ENCODE assay signal across 21 cellular contexts in genomic region chr9:93088656-93089015, GRCh38. TPM values are rescaled to one million over a fixed set of nuclear protein-coding genes. Genes with fewer than 3 reads are reported as not detected.
A peak's percentile ranks its signal among the peaks of the same experiment; 100 is the strongest.
DNase-seq lines count a peak whose midpoint lies in the region; ATAC-seq and TF ChIP-seq lines count a peak whose summit lies in the region.
"Had no signal": no experiment of that assay in that cellular context is flagged by ENCODE, and none has a peak within 500 bp of the region (broad histone marks: within the 10 kb centered on the region; RNA-seq: fewer than 3 reads in every experiment).

No MANE protein-coding gene starts in this region.

- no peak for DNase-seq in activated CD4-positive, alpha-beta T cell treated with anti-CD3 and anti-CD28 coated beads for 36 hours
- no peak for DNase-seq in activated CD4-positive, alpha-beta T cell treated with anti-CD3 and anti-CD28 coated beads for 1 hour
- peak in 1 of 7 experiments; percentile 45 for DNase-seq in CD8-positive, alpha-beta T cell
- peak; percentile 16 for DNase-seq in activated naive CD8-positive, alpha-beta T cell treated with anti-CD3 and anti-CD28 coated beads, Interleukin-2, amount 10 ng/mL, durations not matched to agents 7 days and 5 days
- DNase-seq in neural progenitor cell (ENCODE audit: low spot score) = no peak
- DNase-seq: brain microvascular endothelial cell, left ventricle myocardium inferior, NCI-H1436 treated with DMSO at 0.1 percent for 48 hours had no signal

- no peaks in the 10 kb centered on the region for H3K27me3 ChIP-seq in CD8-positive, alpha-beta T cell (ENCODE audit: insufficient read depth, low read length)
- H3K27me3 ChIP-seq in neural progenitor cell = no peaks in the 10 kb centered on the region
- H3K27me3 ChIP-seq: brain microvascular endothelial cell, dorsolateral prefrontal cortex had no signal

- CTCF ChIA-PET in activated CD4-positive, alpha-beta T cell treated with anti-CD3 and anti-CD28 coated beads for 36 hours (lab: Charles Lee) = interaction anchor here (1.1 to 1.9 kb wide), 3 partner anchors 15 to 107 kb away, joined by 3 to 7 read pairs (median 5); no protein-coding TSS in a partner anchor
- CTCF ChIA-PET in CD8-positive, alpha-beta T cell (lab: Charles Lee) = interaction anchor here (1.0 to 2.7 kb wide), 4 partner anchors 18 to 85 kb away, joined by 3 to 12 read pairs (median 6); no protein-coding TSS in a partner anchor

- H2AFZ ChIP-seq in neural progenitor cell (replicated peaks) = no peak overlapping the region

- intact Hi-C loops in activated CD4-positive, alpha-beta T cell treated with anti-CD3 and anti-CD28 coated beads for 36 hours (cut with DNase I, micrococcal nuclease) = no loop called here
- intact Hi-C loops in CD8-positive, alpha-beta T cell (cut with DNase I, micrococcal nuclease) = no loop called here

- H3K9me3 Mint-ChIP-seq in activated CD4-positive, alpha-beta T cell treated with anti-CD3 and anti-CD28 coated beads for 36 hours (ENCODE audit: low read depth) = peaks cover 11% of the 10 kb centered on the region
- no peaks in the 10 kb centered on the region for H3K9me3 Mint-ChIP-seq in CD8-positive, alpha-beta T cell
- H3K9me3 Mint-ChIP-seq in activated naive CD8-positive, alpha-beta T cell treated with anti-CD3 and anti-CD28 coated beads, Interleukin-2, amount 10 ng/mL, durations not matched to agents 7 days and 5 days = peaks cover 7% of the 10 kb centered on the region
- H3K9me3 Mint-ChIP-seq in neural progenitor cell = peaks cover 2% of the 10 kb centered on the region

- peaks cover 18% of the 10 kb centered on the region for H3K36me3 ChIP-seq in CD8-positive, alpha-beta T cell (ENCODE audit: insufficient read depth, low read length)
- no peaks in the 10 kb centered on the region for H3K36me3 ChIP-seq in neural progenitor cell
- H3K36me3 ChIP-seq: brain microvascular endothelial cell, left ventricle myocardium inferior had no signal

- peaks cover 58% of the 10 kb centered on the region for H3K36me3 Mint-ChIP-seq in activated CD4-positive, alpha-beta T cell treated with anti-CD3 and anti-CD28 coated beads for 36 hours (ENCODE audit: low read depth)
- H3K36me3 Mint-ChIP-seq in CD8-positive, alpha-beta T cell = peaks cover 49% of the 10 kb centered on the region
- H3K36me3 Mint-ChIP-seq in activated naive CD8-positive, alpha-beta T cell treated with anti-CD3 and anti-CD28 coated beads, Interleukin-2, amount 10 ng/mL, durations not matched to agents 7 days and 5 days = peaks cover 54% of the 10 kb centered on the region
- H3K36me3 Mint-ChIP-seq in neural progenitor cell = no peaks in the 10 kb centered on the region

- H3K4me1 ChIP-seq in CD8-positive, alpha-beta T cell (ENCODE audit: insufficient read depth, low read length) = peaks cover 21% of the 10 kb centered on the region
- H3K4me1 ChIP-seq in neural progenitor cell = no peaks in the 10 kb centered on the region

- H3K27ac Mint-ChIP-seq in activated CD4-positive, alpha-beta T cell treated with anti-CD3 and anti-CD28 coated beads for 36 hours = peak overlapping the region; percentile 22
- peak overlapping the region; percentile 76 for H3K27ac Mint-ChIP-seq in CD8-positive, alpha-beta T cell
- peak overlapping the region; percentile 36 for H3K27ac Mint-ChIP-seq in activated naive CD8-positive, alpha-beta T cell treated with anti-CD3 and anti-CD28 coated beads, Interleukin-2, amount 10 ng/mL, durations not matched to agents 7 days and 5 days
- H3K27ac Mint-ChIP-seq in neural progenitor cell = peak overlapping the region; percentile 40
- H3K27ac Mint-ChIP-seq: progenitor cell of endocrine pancreas; stimulated activated effector memory CD8-positive, alpha-beta T cell treated with anti-CD3 and anti-CD28 coated beads, Interleukin-12 subunit alpha, Interleukin-12 subunit beta, amount 100 ng/mL, for 72 hours had no signal

- H3K79me2 ChIP-seq in neural progenitor cell (ENCODE audit: low read depth) = no peaks in the 10 kb centered on the region

- POLR2A ChIA-PET in activated CD4-positive, alpha-beta T cell treated with anti-CD3 and anti-CD28 coated beads for 36 hours (lab: Charles Lee) = no interaction called here
- POLR2A ChIA-PET in CD8-positive, alpha-beta T cell (lab: Charles Lee) = no interaction called here
- POLR2A ChIA-PET in activated naive CD8-positive, alpha-beta T cell treated with anti-CD3 and anti-CD28 coated beads, Interleukin-2, amount 10 ng/mL, durations not matched to agents 7 days and 5 days (lab: Charles Lee) = interaction anchor here (1.2 to 1.4 kb wide), 2 partner anchors 22 to 24 kb away, joined by 4 to 5 read pairs; no protein-coding TSS in a partner anchor

- H3K4me3 Mint-ChIP-seq in activated CD4-positive, alpha-beta T cell treated with anti-CD3 and anti-CD28 coated beads for 36 hours = no peak overlapping the region
- no peak overlapping the region for H3K4me3 Mint-ChIP-seq in CD8-positive, alpha-beta T cell
- no peak overlapping the region for H3K4me3 Mint-ChIP-seq in activated naive CD8-positive, alpha-beta T cell treated with anti-CD3 and anti-CD28 coated beads, Interleukin-2, amount 10 ng/mL, durations not matched to agents 7 days and 5 days
- no peak overlapping the region for H3K4me3 Mint-ChIP-seq in neural progenitor cell
- H3K4me3 Mint-ChIP-seq: stimulated activated effector memory CD8-positive, alpha-beta T cell treated with anti-CD3 and anti-CD28 coated beads, Interleukin-12 subunit alpha, Interleukin-12 subunit beta, amount 100 ng/mL, for 72 hours had no signal

- no peak overlapping the region for H3K27ac ChIP-seq in CD8-positive, alpha-beta T cell (ENCODE audit: low read depth, low read length)
- H3K27ac ChIP-seq in neural progenitor cell = no peak overlapping the region
- H3K27ac ChIP-seq: brain microvascular endothelial cell, C4-2B, dorsolateral prefrontal cortex, left ventricle myocardium inferior had no signal

- no peak for ATAC-seq in activated CD4-positive, alpha-beta T cell treated with anti-CD3 and anti-CD28 coated beads for 36 hours
- no peak for ATAC-seq in CD8-positive, alpha-beta T cell
- ATAC-seq in activated naive CD8-positive, alpha-beta T cell treated with anti-CD3 and anti-CD28 coated beads, Interleukin-2, amount 10 ng/mL, durations not matched to agents 7 days and 5 days (ENCODE audit: low read depth) = no peak
- ATAC-seq in HG02870 (IDR thresholded peaks at IDR 0.05; ENCODE audit: unreplicated experiment) (no peak), GM18498 (IDR thresholded peaks at IDR 0.05; ENCODE audit: unreplicated experiment) (no peak), HG03439 (IDR thresholded peaks at IDR 0.05; ENCODE audit: unreplicated experiment) (no peak)
- ATAC-seq: esophagus mucosa; stimulated activated effector memory CD8-positive, alpha-beta T cell treated with anti-CD3 and anti-CD28 coated beads, Interleukin-12 subunit alpha, Interleukin-12 subunit beta, amount 100 ng/mL, for 72 hours had no signal

- H3F3A ChIP-seq in neural progenitor cell (ENCODE audit: low read depth) = no peaks in the 10 kb centered on the region

- no peak overlapping the region for H3K4me2 ChIP-seq in neural progenitor cell
- H3K4me2 ChIP-seq: smooth muscle cell had no signal

- H4K20me1 ChIP-seq in neural progenitor cell (ENCODE audit: low read depth) = no peaks in the 10 kb centered on the region

- H3K9me3 ChIP-seq in CD8-positive, alpha-beta T cell (ENCODE audit: low read length) = no peaks in the 10 kb centered on the region
- no peaks in the 10 kb centered on the region for H3K9me3 ChIP-seq in neural progenitor cell (ENCODE audit: low read depth)

- H3K9ac ChIP-seq in neural progenitor cell = no peak overlapping the region

- H3K27me3 Mint-ChIP-seq in activated CD4-positive, alpha-beta T cell treated with anti-CD3 and anti-CD28 coated beads for 36 hours = no peaks in the 10 kb centered on the region
- no peaks in the 10 kb centered on the region for H3K27me3 Mint-ChIP-seq in CD8-positive, alpha-beta T cell (ENCODE audit: low read depth)
- no peaks in the 10 kb centered on the region for H3K27me3 Mint-ChIP-seq in activated naive CD8-positive, alpha-beta T cell treated with anti-CD3 and anti-CD28 coated beads, Interleukin-2, amount 10 ng/mL, durations not matched to agents 7 days and 5 days
- peaks cover 9% of the 10 kb centered on the region for H3K27me3 Mint-ChIP-seq in neural progenitor cell (ENCODE audit: insufficient read depth, low read depth)
- H3K27me3 Mint-ChIP-seq: progenitor cell of endocrine pancreas had no signal

- H3K4me1 Mint-ChIP-seq in activated CD4-positive, alpha-beta T cell treated with anti-CD3 and anti-CD28 coated beads for 36 hours = peaks cover 63% of the 10 kb centered on the region
- H3K4me1 Mint-ChIP-seq in CD8-positive, alpha-beta T cell (ENCODE audit: low read depth) = peaks cover 37% of the 10 kb centered on the region
- peaks cover 39% of the 10 kb centered on the region for H3K4me1 Mint-ChIP-seq in activated naive CD8-positive, alpha-beta T cell treated with anti-CD3 and anti-CD28 coated beads, Interleukin-2, amount 10 ng/mL, durations not matched to agents 7 days and 5 days
- H3K4me1 Mint-ChIP-seq in neural progenitor cell = peaks cover 32% of the 10 kb centered on the region

- TF ChIP-seq CTCF in CD8-positive, alpha-beta T cell (IDR thresholded peaks at IDR 0.05) = no peak
- TF ChIP-seq CTCF in neural progenitor cell (IDR thresholded peaks at IDR 0.05) = no peak

- H3K4me3 ChIP-seq in CD8-positive, alpha-beta T cell (ENCODE audit: low read depth, low read length) = no peak overlapping the region
- no peak overlapping the region for H3K4me3 ChIP-seq in neural progenitor cell
- H3K4me3 ChIP-seq: dorsolateral prefrontal cortex, left ventricle myocardium inferior, smooth muscle cell had no signal

RNA-seq across cellular contexts. Expression of gene CARD19, which starts 7.4 kb away (rescaled TPM):
- 10 to 100 TPM; 39.6 to 44.4 TPM for total RNA-seq in activated CD4-positive, alpha-beta T cell treated with anti-CD3 and anti-CD28 coated beads for 36 hours
- 10 to 100 TPM; 72.1 to 78.0 TPM for total RNA-seq in CD8-positive, alpha-beta T cell
- total RNA-seq in activated naive CD8-positive, alpha-beta T cell treated with anti-CD3 and anti-CD28 coated beads, Interleukin-2, amount 10 ng/mL, durations not matched to agents 7 days and 5 days = 10 to 100 TPM; 68.1 to 68.2 TPM
- 12.3 and 33.4 TPM in 2 replicates for total RNA-seq in neural progenitor cell (ENCODE audit: low replicate concordance)

RNA-seq across cellular contexts. Expression of gene SUSD3, which starts 30.1 kb away (rescaled TPM):
- 10 to 100 TPM; 51.4 to 57.9 TPM for total RNA-seq in activated CD4-positive, alpha-beta T cell treated with anti-CD3 and anti-CD28 coated beads for 36 hours
- total RNA-seq in CD8-positive, alpha-beta T cell = 10 to 100 TPM; 20.6 to 22.7 TPM
- 10 to 100 TPM; 68.0 to 70.4 TPM for total RNA-seq in activated naive CD8-positive, alpha-beta T cell treated with anti-CD3 and anti-CD28 coated beads, Interleukin-2, amount 10 ng/mL, durations not matched to agents 7 days and 5 days
- 1.8 TPM in 1 of 2 replicates, not detected in the other for total RNA-seq in neural progenitor cell (ENCODE audit: low replicate concordance)
- total RNA-seq: A172, glomerular endothelial cell, HT1080, LHCN-M2, smooth muscle cell had no signal

RNA-seq across cellular contexts. Expression of gene NINJ1, which starts 45.4 kb away (rescaled TPM):
- total RNA-seq in activated CD4-positive, alpha-beta T cell treated with anti-CD3 and anti-CD28 coated beads for 36 hours = 100 to 1,000 TPM in 1 of 2 experiments, 10 to 100 TPM in 1; 77.4 to 108 TPM
- 100 to 1,000 TPM; 214 to 229 TPM for total RNA-seq in CD8-positive, alpha-beta T cell
- total RNA-seq in activated naive CD8-positive, alpha-beta T cell treated with anti-CD3 and anti-CD28 coated beads, Interleukin-2, amount 10 ng/mL, durations not matched to agents 7 days and 5 days = 10 to 100 TPM; 29.5 to 30.4 TPM
- 3.9 and 27.3 TPM in 2 replicates for total RNA-seq in neural progenitor cell (ENCODE audit: low replicate concordance)

Comparison
In these comparisons a context has a peak if more than half of its experiments do, and no peak if none do; other contexts are left out.
1. H3K27ac Mint-ChIP-seq: peak in every context shown above with its lines; median percentile 76 in CD8-positive, alpha-beta T cell; 40 in neural progenitor cell; 36 in activated naive CD8-positive, alpha-beta T cell treated with anti-CD3 and anti-CD28 coated beads, Interleukin-2, amount 10 ng/mL, durations not matched to agents 7 days and 5 days; 22 in activated CD4-positive, alpha-beta T cell treated with anti-CD3 and anti-CD28 coated beads for 36 hours.